1 cellular context compared by ENCODE assay signal in genomic region chr1:66332524-66332853, GRCh38.
TF ChIP-seq lines count a peak whose summit lies in the region.

No MANE protein-coding gene starts in this region.

TF ChIP-seq in liver, 16 proteins besides CTCF, POLR2A, EP300 and RAD21 (continued from another document):
- TF ChIP-seq REST (IDR thresholded peaks at IDR 0.05), result no peak
- TF ChIP-seq ZBTB33 (IDR thresholded peaks at IDR 0.05), result no peak
- no peak for TF ChIP-seq FOXA2 (IDR thresholded peaks at IDR 0.05)
- no peak for TF ChIP-seq RXRA (IDR thresholded peaks at IDR 0.05)
- no peak for TF ChIP-seq HNF4G (IDR thresholded peaks at IDR 0.05)
- no peak for TF ChIP-seq JUND (IDR thresholded peaks at IDR 0.05)
- TF ChIP-seq MAX (IDR thresholded peaks at IDR 0.05), result no peak
- TF ChIP-seq TAF1 (conservative IDR thresholded peaks at IDR 0.05), result no peak
